8 cellular contexts compared by ENCODE assay signal in the genomic region with DNA sequence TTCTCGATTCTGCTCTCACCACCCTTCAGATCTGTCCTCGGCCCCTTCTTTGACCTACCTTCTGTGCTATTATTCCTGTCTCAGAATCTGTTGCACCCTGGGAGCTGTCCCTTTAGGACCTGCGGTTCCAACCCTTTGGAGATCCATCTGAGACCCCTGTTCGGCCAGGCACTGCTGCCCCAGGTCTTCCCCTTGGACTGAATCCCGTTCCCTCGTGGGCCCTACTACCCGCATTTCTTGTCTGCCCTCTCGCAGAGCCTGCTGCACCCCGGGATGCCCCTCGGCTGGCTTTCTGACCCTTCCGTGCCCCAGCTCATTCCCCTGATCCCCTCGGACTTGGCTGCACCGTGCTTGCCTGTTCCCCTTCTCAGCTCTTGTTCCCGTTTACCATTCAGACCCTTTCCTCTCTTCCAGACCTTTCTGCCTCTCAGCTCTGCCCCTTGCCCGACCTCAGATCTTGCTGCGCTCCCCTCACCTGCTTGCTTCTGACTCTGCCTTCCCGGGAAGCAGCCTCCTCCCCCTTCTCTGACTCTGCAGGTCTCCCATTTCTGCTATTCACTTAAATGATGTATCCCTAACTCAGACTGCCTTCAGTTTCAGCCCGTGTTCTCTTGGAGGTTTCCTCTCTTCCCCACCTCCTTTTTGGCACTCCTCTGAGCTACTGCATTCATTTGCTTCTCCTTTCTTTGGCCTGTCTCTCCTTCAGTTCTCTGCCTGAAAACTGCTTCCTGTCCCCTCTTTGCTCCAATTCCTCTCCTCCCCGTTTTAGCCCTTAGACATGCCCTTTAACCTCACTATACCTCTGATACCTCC. TPM values are rescaled to one million over a fixed set of nuclear protein-coding genes. Genes with fewer than 3 reads are reported as not detected.
DNase-seq lines count a peak whose midpoint lies in the region; ATAC-seq and TF ChIP-seq lines count a peak whose summit lies in the region.

No MANE protein-coding gene starts in this region.

- H3K79me2 ChIP-seq in HCT116 (ENCODE audit: insufficient read depth, low read length): peaks cover 57% of the 10 kb centered on the region

- in situ Hi-C loops in transverse colon (cut with MboI; ENCODE audit: low pct_ligation_motif_present in 1 of 4, low pct_unique_long_range_greater_than_20kb in 1 of 4, low sequenced_read_pairs in 3 of 4): loop anchor here in 1 of 4 donors (5.0 kb wide), 1 partner anchor 130 kb away; no protein-coding TSS in a partner anchor

- no peaks in the 10 kb centered on the region for H3K36me3 Mint-ChIP-seq in CD4-positive, CD25-positive, alpha-beta regulatory T cell

- TF ChIP-seq CTCF in HCT116 (IDR thresholded peaks at IDR 0.05 in 2 of 3, conservative IDR thresholded peaks at IDR 0.05 in 1 of 3; ENCODE audit: borderline replicate concordance in 1 of 3, insufficient read depth in 1 of 3, low read depth in 2 of 3, low read length in 2 of 3): no peak
- TF ChIP-seq CTCF in transverse colon (IDR thresholded peaks at IDR 0.05): no peak
- TF ChIP-seq CTCF in GM20000 (IDR thresholded peaks at IDR 0.05; ENCODE audit: extremely low read depth, missing control alignments): no peak

- peak overlapping the region; percentile 79 for H3K4me3 ChIP-seq in CD4-positive, CD25-positive, alpha-beta regulatory T cell (ENCODE audit: low read depth, low read length)
- peak overlapping the region; percentile 74 to 83 for H3K4me3 ChIP-seq in HCT116 (replicated peaks in 1 of 2; ENCODE audit: low read depth in 1 of 2, low read length in 2 of 2)
- peak overlapping the region; percentile 47 to 97 (median 82) for H3K4me3 ChIP-seq in transverse colon

- H2AFZ ChIP-seq in HCT116 (ENCODE audit: low read depth, low read length, poor library complexity, severe bottlenecking): no peak overlapping the region

- H3K4me3 Mint-ChIP-seq in CD4-positive, CD25-positive, alpha-beta regulatory T cell: no peak overlapping the region

- no peak overlapping the region for H3K27ac Mint-ChIP-seq in CD4-positive, CD25-positive, alpha-beta regulatory T cell

- H3K27ac ChIP-seq in CD4-positive, CD25-positive, alpha-beta regulatory T cell (ENCODE audit: insufficient read depth, low read length, poor library complexity, severe bottlenecking): no peak overlapping the region
- H3K27ac ChIP-seq in HCT116 (ENCODE audit: low read depth, low read length): peak overlapping the region; percentile 60
- H3K27ac ChIP-seq in transverse colon: peak overlapping the region; percentile 94 to 100 (median 98)

- RAD21 ChIA-PET in HCT116 (lab: Charles Lee; ENCODE audit: low non-redundant PET in 1 of 2, low total read pairs in 2 of 2, uncharacterized antibody in 2 of 2, unreplicated experiment in 2 of 2): interaction anchor here in 1 of 2 experiments (0.6 kb wide), 1 partner anchor 26 kb away, joined by 5 read pairs; no protein-coding TSS in a partner anchor

- H3K27me3 Mint-ChIP-seq in CD4-positive, CD25-positive, alpha-beta regulatory T cell: peaks cover 6% of the 10 kb centered on the region

- WGBS in transverse colon (ENCODE audit: low coverage in 1 of 2), 2 donors: 1% methylated on average over 12 to 19 of the region's 19 CpGs

- TF ChIP-seq EP300 in transverse colon (IDR thresholded peaks at IDR 0.05; ENCODE audit: low read depth): no peak

- peaks cover 8 to 21% (median 12%) of the 10 kb centered on the region in 4 donors for H3K4me1 Mint-ChIP-seq in CD4-positive, CD25-positive, alpha-beta regulatory T cell

- POLR2A ChIA-PET in HCT116 (lab: Charles Lee): no interaction called here

- BruUV-seq in HCT116 (replicated peaks; lab: Mats Ljungman, UMichigan): TSS peak; percentile 34

- peaks cover 43% of the 10 kb centered on the region for H3K4me1 ChIP-seq in CD4-positive, CD25-positive, alpha-beta regulatory T cell (ENCODE audit: control insufficient read depth, insufficient read depth, low read length, poor library complexity, severe bottlenecking)
- H3K4me1 ChIP-seq in HCT116 (ENCODE audit: control insufficient read depth in 1 of 2, insufficient read depth in 2 of 2, low read length in 2 of 2) (peaks cover 43 to 59% of the 10 kb centered on the region in 2 experiments), transverse colon (peaks cover 27 to 68% (median 53%) of the 10 kb centered on the region in 4 donors)

- H3K27me3 ChIP-seq in CD4-positive, CD25-positive, alpha-beta regulatory T cell (ENCODE audit: control insufficient read depth, insufficient read depth, low read length): no peaks in the 10 kb centered on the region
- H3K27me3 ChIP-seq in HCT116 (ENCODE audit: insufficient read depth, low read length): no peaks in the 10 kb centered on the region
- no peaks in the 10 kb centered on the region for H3K27me3 ChIP-seq in transverse colon

- H3K36me3 ChIP-seq in CD4-positive, CD25-positive, alpha-beta regulatory T cell (ENCODE audit: control insufficient read depth, insufficient read depth, low read length): no peaks in the 10 kb centered on the region
- H3K36me3 ChIP-seq in HCT116 (ENCODE audit: control insufficient read depth in 1 of 2, insufficient read depth in 2 of 2, low read length in 2 of 2): no peaks in the 10 kb centered on the region
- no peaks in the 10 kb centered on the region for H3K36me3 ChIP-seq in transverse colon

- H3K9me2 ChIP-seq in HCT116 (ENCODE audit: insufficient read depth): no peaks in the 10 kb centered on the region

- intact Hi-C loops in HCT116 (cut with micrococcal nuclease): loop anchor here (10.0 kb wide), 1 partner anchor 263 kb away; no protein-coding TSS in a partner anchor
- intact Hi-C loops in transverse colon (cut with DNase I; ENCODE audit: low total_unique reads): no loop called here

- no peak for TF ChIP-seq RAD21 in HCT116 (IDR thresholded peaks at IDR 0.05; ENCODE audit: low read depth)

- peak in 1 of 3 donors; percentile 3 for DNase-seq in CD4-positive, CD25-positive, alpha-beta regulatory T cell
- DNase-seq in HCT116 (ENCODE audit: low read depth, low spot score) (no peak), kidney tubule cell (ENCODE audit: low spot score) (peak; percentile 34), transverse colon (peak; percentile 28), GM20000 (ENCODE audit: low spot score) (no peak), inferior parietal cortex (ENCODE audit: extremely low spot score) (no peak)
- DNase-seq in activated CD8-positive, alpha-beta memory T cell treated with anti-CD3 and anti-CD28 coated beads, Interleukin-2, amount 50 U/mL, for 48 hours: peak; percentile 56

- H3K9me3 Mint-ChIP-seq in CD4-positive, CD25-positive, alpha-beta regulatory T cell: no peaks in the 10 kb centered on the region

- H3K4me2 ChIP-seq in HCT116 (ENCODE audit: low read length): peak overlapping the region; percentile 87

- TF ChIP-seq POLR2A in HCT116 (IDR thresholded peaks at IDR 0.05; ENCODE audit: borderline replicate concordance, extremely low read depth, insufficient read depth, insufficient read length) (no peak), transverse colon (IDR thresholded peaks at IDR 0.05) (no peak)

- no peak for ATAC-seq in CD4-positive, CD25-positive, alpha-beta regulatory T cell (ENCODE audit: low read depth in 2 of 2)
- ATAC-seq in HCT116 (no peak), GM18907 (IDR thresholded peaks at IDR 0.05; ENCODE audit: unreplicated experiment) (no peak)

- H3K9ac ChIP-seq in HCT116 (ENCODE audit: low read length): peak overlapping the region; percentile 75

- no peaks in the 10 kb centered on the region for H3K9me3 ChIP-seq in CD4-positive, CD25-positive, alpha-beta regulatory T cell (ENCODE audit: control insufficient read depth in 2 of 2, low read length in 2 of 2)
- H3K9me3 ChIP-seq in HCT116 (ENCODE audit: control insufficient read depth in 1 of 2, insufficient read depth in 1 of 2, low read depth in 1 of 2, low read length in 2 of 2) (no peaks in the 10 kb centered on the region), transverse colon (no peaks in the 10 kb centered on the region)

- no peaks in the 10 kb centered on the region; the same call in 1 of the 2 replicates for H4K20me1 ChIP-seq in HCT116 (ENCODE audit: insufficient read depth)

- CTCF ChIA-PET in HCT116 (lab: Charles Lee): interaction anchor here (1.0 kb wide), 1 partner anchor 62 kb away, joined by 3 read pairs; no protein-coding TSS in a partner anchor

TF ChIP-seq in HCT116, 20 proteins besides CTCF, POLR2A, EP300 and RAD21:
- TF ChIP-seq JUND (IDR thresholded peaks at IDR 0.05) (no peak), SRF (IDR thresholded peaks at IDR 0.05; ENCODE audit: low read depth) (no peak), FOSL1 (IDR thresholded peaks at IDR 0.05; ENCODE audit: low read depth) (no peak), EGR1 (IDR thresholded peaks at IDR 0.05; ENCODE audit: low read depth) (no peak), YY1 (IDR thresholded peaks at IDR 0.05; ENCODE audit: extremely low read depth, insufficient replicate concordance, low read depth, low read length) (no peak), EZH2phosphoT487 (IDR thresholded peaks at IDR 0.05; ENCODE audit: borderline replicate concordance) (no peak), EZH2 (IDR thresholded peaks at IDR 0.05) (no peak), SIN3A (IDR thresholded peaks at IDR 0.05; ENCODE audit: low read depth) (no peak), CBX3 (IDR thresholded peaks at IDR 0.05; ENCODE audit: low read depth) (no peak), CEBPB (IDR thresholded peaks at IDR 0.05; ENCODE audit: low read depth) (no peak), POLR2AphosphoS5 (IDR thresholded peaks at IDR 0.05; ENCODE audit: low read depth, low read length) (no peak), ZNF274 (IDR thresholded peaks at IDR 0.05; ENCODE audit: low read depth, low read length) (no peak), ELF1 (IDR thresholded peaks at IDR 0.05; ENCODE audit: borderline replicate concordance, low read depth) (no peak), SP1 (IDR thresholded peaks at IDR 0.05; ENCODE audit: low read depth) (no peak)
- TF ChIP-seq, protein P1, sequence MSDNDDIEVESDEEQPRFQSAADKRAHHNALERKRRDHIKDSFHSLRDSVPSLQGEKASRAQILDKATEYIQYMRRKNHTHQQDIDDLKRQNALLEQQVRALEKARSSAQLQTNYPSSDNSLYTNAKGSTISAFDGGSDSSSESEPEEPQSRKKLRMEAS (IDR thresholded peaks at IDR 0.05): no peak
- TF ChIP-seq, protein P2, sequence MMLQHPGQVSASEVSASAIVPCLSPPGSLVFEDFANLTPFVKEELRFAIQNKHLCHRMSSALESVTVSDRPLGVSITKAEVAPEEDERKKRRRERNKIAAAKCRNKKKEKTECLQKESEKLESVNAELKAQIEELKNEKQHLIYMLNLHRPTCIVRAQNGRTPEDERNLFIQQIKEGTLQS (IDR thresholded peaks at IDR 0.05): no peak

RNA-seq across cellular contexts. Expression of a gene that starts 1.1 kb away (rescaled TPM):
- total RNA-seq in CD4-positive, CD25-positive, alpha-beta regulatory T cell: 47.7 TPM
- polyA plus RNA-seq in CD4-positive, CD25-positive, alpha-beta regulatory T cell: 1 to 10 TPM; 3.4 to 4.7 (median 4.2) TPM
- total RNA-seq in HCT116 (2021; ENCODE audit: unreplicated experiment): 47.6 TPM
- polyA plus RNA-seq in HCT116 (2012): 29.0 and 30.2 TPM in 2 replicates
- total RNA-seq in transverse colon: 100 to 1,000 TPM in 2 of 4 donors, 10 to 100 TPM in 2; 77.1 to 159 (median 98.4) TPM

RNA-seq across cellular contexts. Expression of a gene that starts 11.3 kb away (rescaled TPM):
- total RNA-seq in CD4-positive, CD25-positive, alpha-beta regulatory T cell: 41.5 TPM
- polyA plus RNA-seq in CD4-positive, CD25-positive, alpha-beta regulatory T cell: 10 to 100 TPM; 61.3 to 90.1 (median 75.3) TPM
- total RNA-seq in HCT116 (2021; ENCODE audit: unreplicated experiment) (296 TPM), transverse colon (10 to 100 TPM; 50.1 to 96.9 (median 61.2) TPM)
- polyA plus RNA-seq in HCT116 (2012): 311 and 325 TPM in 2 replicates

Comparison
In these comparisons a context has a peak if more than half of its experiments do, and no peak if none do; other contexts are left out.
1. DNase-seq: peak in activated CD8-positive, alpha-beta memory T cell treated with anti-CD3 and anti-CD28 coated beads, Interleukin-2, amount 50 U/mL, for 48 hours (single experiment), kidney tubule cell (single experiment) and transverse colon (single experiment); none in HCT116 (single experiment), GM20000 (single experiment) and inferior parietal cortex (single experiment).
2. Peak in every context shown above with its lines, with median percentiles within 50 percentile points of each other: H3K4me3 ChIP-seq.